Comparison of ENCODE assay signal across 8 cellular contexts in the genomic region with DNA sequence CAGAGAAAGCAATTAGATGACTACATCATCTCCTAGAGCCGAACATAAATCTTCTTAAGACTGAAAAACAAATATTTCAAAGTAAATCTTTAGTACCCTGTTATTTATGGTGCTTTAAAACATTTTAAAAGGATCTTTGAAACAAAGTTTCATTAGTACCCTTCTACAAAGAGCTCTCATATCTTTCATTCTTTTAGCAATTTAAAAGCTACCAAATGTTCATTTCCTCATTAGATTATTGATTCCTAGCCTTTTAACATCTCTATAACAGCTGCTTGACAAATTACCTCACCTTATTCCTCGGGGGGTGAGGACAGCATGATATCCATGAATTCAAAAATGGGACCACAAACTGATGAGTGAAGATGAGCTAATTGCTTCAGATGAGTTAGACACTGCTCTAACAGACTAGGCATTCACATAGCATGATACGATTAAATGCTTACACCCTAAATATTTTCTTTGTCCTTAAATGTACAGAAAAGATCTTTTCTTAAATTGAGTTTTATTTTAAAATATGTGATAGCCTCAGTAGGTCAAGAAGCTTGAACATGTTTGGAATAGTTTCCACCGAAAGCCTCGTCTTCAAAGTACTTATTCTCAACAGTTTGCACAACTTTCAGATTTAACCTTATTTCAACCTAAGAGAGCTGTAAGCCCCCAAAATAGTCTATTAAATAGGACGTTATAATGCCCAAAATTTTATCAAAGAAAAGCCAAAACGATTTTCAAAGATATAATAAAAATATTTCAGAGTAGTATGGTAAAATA. TPM values are rescaled to one million over a fixed set of nuclear protein-coding genes. Genes with fewer than 3 reads are reported as not detected.
A peak's percentile ranks its signal among the peaks of the same experiment; 100 is the strongest.
DNase-seq lines count a peak whose midpoint lies in the region; ATAC-seq and TF ChIP-seq lines count a peak whose summit lies in the region.

No MANE protein-coding gene starts in this region.

- WGBS in thyroid gland, 2 donors = 32 to 37% methylated on average over 7 of the region's 7 CpGs
- 14 to 19% methylated on average over 7 of the region's 7 CpGs for WGBS in body of pancreas, 2 donors

- POLR2A ChIA-PET in WTC11 (lab: Charles Lee) = interaction anchor here (1.0 to 3.2 kb wide), 2 partner anchors 15 to 159 kb away, joined by 3 to 30 read pairs; a partner anchor contains a TSS

- CTCF ChIA-PET in WTC11 (lab: Charles Lee) = interaction anchor here (1.0 kb wide), 1 partner anchor 152 kb away, joined by 4 read pairs; a partner anchor contains a TSS

- TF ChIP-seq CTCF in WTC11 (IDR thresholded peaks at IDR 0.05) (no peak), thyroid gland (IDR thresholded peaks at IDR 0.05) (no peak), body of pancreas (IDR thresholded peaks at IDR 0.05) (no peak)

- no peak overlapping the region for H3K27ac Mint-ChIP-seq in activated T-cell treated with anti-CD3 and anti-CD28 coated beads, Interleukin-2, amount 50 U/mL, for 24 hours
- H3K27ac Mint-ChIP-seq in WTC11 (no peak overlapping the region; the same call in 1 of the 2 replicates), immature natural killer cell (peak overlapping the region in 5 of 6 donors; percentile 97 to 100 (median 99))

- no peaks in the 10 kb centered on the region for H3K36me3 ChIP-seq in thyroid gland
- H3K36me3 ChIP-seq in body of pancreas (replicated peaks in 1 of 2; ENCODE audit: insufficient read depth in 1 of 2, low read depth in 2 of 2) = no peaks in the 10 kb centered on the region

- H3K9me3 Mint-ChIP-seq in activated T-cell treated with anti-CD3 and anti-CD28 coated beads, Interleukin-2, amount 50 U/mL, for 24 hours = no peaks in the 10 kb centered on the region
- no peaks in the 10 kb centered on the region for H3K9me3 Mint-ChIP-seq in WTC11
- no peaks in the 10 kb centered on the region for H3K9me3 Mint-ChIP-seq in immature natural killer cell

- H3K4me1 Mint-ChIP-seq in activated T-cell treated with anti-CD3 and anti-CD28 coated beads, Interleukin-2, amount 50 U/mL, for 24 hours (ENCODE audit: low read depth) = peaks cover 61% of the 10 kb centered on the region
- H3K4me1 Mint-ChIP-seq in WTC11 (peaks cover 25% of the 10 kb centered on the region), immature natural killer cell (peaks cover 54 to 73% of the 10 kb centered on the region in 2 donors)

- intact Hi-C loops in thyroid gland (cut with DNase I) (no loop called here), body of pancreas (cut with DNase I) (no loop called here)

- H3K4me3 ChIP-seq in thyroid gland (replicated peaks in 1 of 3) = peak overlapping the region in 1 of 3 donors; percentile 88
- no peak overlapping the region for H3K4me3 ChIP-seq in body of pancreas

- H3K4me1 ChIP-seq in thyroid gland = peaks cover 17 to 27% of the 10 kb centered on the region in 2 donors
- H3K4me1 ChIP-seq in body of pancreas = peaks cover 36% of the 10 kb centered on the region

- TF ChIP-seq POLR2A in thyroid gland (IDR thresholded peaks at IDR 0.05) = no peak
- no peak for TF ChIP-seq POLR2A in body of pancreas (IDR thresholded peaks at IDR 0.05)

- H3K27me3 Mint-ChIP-seq in activated T-cell treated with anti-CD3 and anti-CD28 coated beads, Interleukin-2, amount 50 U/mL, for 24 hours = no peaks in the 10 kb centered on the region
- no peaks in the 10 kb centered on the region for H3K27me3 Mint-ChIP-seq in WTC11 (ENCODE audit: low read depth)
- H3K27me3 Mint-ChIP-seq in immature natural killer cell (ENCODE audit: low read depth in 3 of 3) = peaks cover 16 to 18% (median 18%) of the 10 kb centered on the region in 3 donors

- no peaks in the 10 kb centered on the region for H3K9me3 ChIP-seq in thyroid gland
- H3K9me3 ChIP-seq in body of pancreas = no peaks in the 10 kb centered on the region

- in situ Hi-C loops in KBM-7 (cut with MboI; ENCODE audit: low pct_unique_long_range_greater_than_20kb, low sequenced_read_pairs) = no loop called here

- H3K4me3 Mint-ChIP-seq in activated T-cell treated with anti-CD3 and anti-CD28 coated beads, Interleukin-2, amount 50 U/mL, for 24 hours = peak overlapping the region; percentile 90
- H3K4me3 Mint-ChIP-seq in WTC11 = peak overlapping the region; percentile 96
- peak overlapping the region; percentile 95 to 99 (median 98) for H3K4me3 Mint-ChIP-seq in immature natural killer cell

- H3K27me3 ChIP-seq in thyroid gland = no peaks in the 10 kb centered on the region
- no peaks in the 10 kb centered on the region for H3K27me3 ChIP-seq in body of pancreas

- peak overlapping the region; percentile 93 to 98 (median 97) for H3K27ac ChIP-seq in thyroid gland
- H3K27ac ChIP-seq in body of pancreas = peak overlapping the region in 2 of 4 donors; percentile 96 to 98

- H3K36me3 Mint-ChIP-seq in activated T-cell treated with anti-CD3 and anti-CD28 coated beads, Interleukin-2, amount 50 U/mL, for 24 hours (ENCODE audit: low read depth) = peaks cover 14% of the 10 kb centered on the region
- no peaks in the 10 kb centered on the region for H3K36me3 Mint-ChIP-seq in WTC11
- no peaks in the 10 kb centered on the region for H3K36me3 Mint-ChIP-seq in immature natural killer cell

- no peak for DNase-seq in activated T-cell treated with anti-CD3 and anti-CD28 coated beads, Interleukin-2, amount 50 U/mL, for 24 hours
- DNase-seq in activated T-cell treated with anti-CD3 and anti-CD28 coated beads for 4 hours (no peak), WTC11 (ENCODE audit: low spot score) (no peak), immature natural killer cell (no peak), thyroid gland (no peak), KBM-7 (no peak), body of pancreas (no peak)

- ATAC-seq in WTC11 (no peak), body of pancreas (no peak), HG02759 (IDR thresholded peaks at IDR 0.05; ENCODE audit: unreplicated experiment) (no peak)

TF ChIP-seq in WTC11, 78 proteins besides CTCF, POLR2A, EP300 and RAD21:
- TF ChIP-seq, protein P1, sequence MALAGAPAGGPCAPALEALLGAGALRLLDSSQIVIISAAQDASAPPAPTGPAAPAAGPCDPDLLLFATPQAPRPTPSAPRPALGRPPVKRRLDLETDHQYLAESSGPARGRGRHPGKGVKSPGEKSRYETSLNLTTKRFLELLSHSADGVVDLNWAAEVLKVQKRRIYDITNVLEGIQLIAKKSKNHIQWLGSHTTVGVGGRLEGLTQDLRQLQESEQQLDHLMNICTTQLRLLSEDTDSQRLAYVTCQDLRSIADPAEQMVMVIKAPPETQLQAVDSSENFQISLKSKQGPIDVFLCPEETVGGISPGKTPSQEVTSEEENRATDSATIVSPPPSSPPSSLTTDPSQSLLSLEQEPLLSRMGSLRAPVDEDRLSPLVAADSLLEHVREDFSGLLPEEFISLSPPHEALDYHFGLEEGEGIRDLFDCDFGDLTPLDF (CRISPR knock-in tag; IDR thresholded peaks at IDR 0.05) = no peak
- TF ChIP-seq, protein P2, sequence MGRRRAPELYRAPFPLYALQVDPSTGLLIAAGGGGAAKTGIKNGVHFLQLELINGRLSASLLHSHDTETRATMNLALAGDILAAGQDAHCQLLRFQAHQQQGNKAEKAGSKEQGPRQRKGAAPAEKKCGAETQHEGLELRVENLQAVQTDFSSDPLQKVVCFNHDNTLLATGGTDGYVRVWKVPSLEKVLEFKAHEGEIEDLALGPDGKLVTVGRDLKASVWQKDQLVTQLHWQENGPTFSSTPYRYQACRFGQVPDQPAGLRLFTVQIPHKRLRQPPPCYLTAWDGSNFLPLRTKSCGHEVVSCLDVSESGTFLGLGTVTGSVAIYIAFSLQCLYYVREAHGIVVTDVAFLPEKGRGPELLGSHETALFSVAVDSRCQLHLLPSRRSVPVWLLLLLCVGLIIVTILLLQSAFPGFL (CRISPR knock-in tag; IDR thresholded peaks at IDR 0.05; ENCODE audit: borderline replicate concordance) = no peak

RNA-seq across cellular contexts. Expression of a gene that starts 2.1 kb away (rescaled TPM):
- total RNA-seq in WTC11 (2021) (18.3 to 21.5 TPM (median 18.4 TPM) in 3 replicates), thyroid gland (10 to 100 TPM; 32.8 to 49.3 (median 37.3) TPM), body of pancreas (10 to 100 TPM; 16.8 to 20.0 TPM)
- 10 to 100 TPM in 1 of 3 donors, 1 to 10 TPM in 2; 6.0 to 17.5 (median 8.4) TPM for polyA plus RNA-seq in immature natural killer cell

RNA-seq across cellular contexts. Expression of a gene that starts 15.5 kb away (rescaled TPM):
- total RNA-seq in WTC11 (2021) (15.4 to 16.8 TPM (median 16.7 TPM) in 3 replicates), thyroid gland (10 to 100 TPM; 10.7 to 14.9 (median 13.7) TPM), body of pancreas (1 to 10 TPM; 4.0 to 7.3 TPM)
- 10 to 100 TPM; 11.3 to 16.2 (median 14.3) TPM for polyA plus RNA-seq in immature natural killer cell

Comparison
In these comparisons a context has a peak if more than half of its experiments do, and no peak if none do; other contexts are left out.
1. H3K27ac Mint-ChIP-seq: peak in immature natural killer cell (5 of 6); none in activated T-cell treated with anti-CD3 and anti-CD28 coated beads, Interleukin-2, amount 50 U/mL, for 24 hours (single experiment) and WTC11 (single experiment).
2. Peak in every context shown above with its lines, with median percentiles within 50 percentile points of each other: H3K4me3 Mint-ChIP-seq.